8 cellular contexts compared by ENCODE assay signal in genomic region chr19:6271721-6272410, GRCh38. TPM values are rescaled to one million over a fixed set of nuclear protein-coding genes. Genes with fewer than 3 reads are reported as not detected.
DNase-seq lines count a peak whose midpoint lies in the region; ATAC-seq lines count a peak whose summit lies in the region.

No MANE protein-coding gene starts in this region.

- intact Hi-C loops in left colon (cut with DNase I, micrococcal nuclease) = no loop called here

- H3K27me3 Mint-ChIP-seq in activated naive CD4-positive, alpha-beta T cell treated with anti-CD3 and anti-CD28 coated beads, Interleukin-2, amount 10 ng/mL, durations not matched to agents 7 days and 5 days = no peaks in the 10 kb centered on the region

- peak overlapping the region; percentile 9 to 49 (median 40) for H3K4me3 ChIP-seq in subcutaneous abdominal adipose tissue (ENCODE audit: low read depth in 1 of 5, low read length in 5 of 5)

- CTCF ChIA-PET in activated naive CD4-positive, alpha-beta T cell treated with anti-CD3 and anti-CD28 coated beads, Interleukin-2, amount 10 ng/mL, durations not matched to agents 7 days and 5 days (lab: Charles Lee) = interaction anchor here (1.2 to 2.2 kb wide), 3 partner anchors 12 to 53 kb away, joined by 3 to 7 read pairs (median 5); no protein-coding TSS in a partner anchor

- peaks cover 18% of the 10 kb centered on the region for H3K36me3 Mint-ChIP-seq in activated naive CD4-positive, alpha-beta T cell treated with anti-CD3 and anti-CD28 coated beads, Interleukin-2, amount 10 ng/mL, durations not matched to agents 7 days and 5 days

- H3K4me3 Mint-ChIP-seq in activated naive CD4-positive, alpha-beta T cell treated with anti-CD3 and anti-CD28 coated beads, Interleukin-2, amount 10 ng/mL, durations not matched to agents 7 days and 5 days = no peak overlapping the region

- peaks cover 14% of the 10 kb centered on the region for H3K4me1 Mint-ChIP-seq in activated naive CD4-positive, alpha-beta T cell treated with anti-CD3 and anti-CD28 coated beads, Interleukin-2, amount 10 ng/mL, durations not matched to agents 7 days and 5 days

- H3K27ac Mint-ChIP-seq in activated naive CD4-positive, alpha-beta T cell treated with anti-CD3 and anti-CD28 coated beads, Interleukin-2, amount 10 ng/mL, durations not matched to agents 7 days and 5 days = no peak overlapping the region

- H3K9me3 Mint-ChIP-seq in activated naive CD4-positive, alpha-beta T cell treated with anti-CD3 and anti-CD28 coated beads, Interleukin-2, amount 10 ng/mL, durations not matched to agents 7 days and 5 days = no peaks in the 10 kb centered on the region

- no peaks in the 10 kb centered on the region for H3K27me3 ChIP-seq in subcutaneous abdominal adipose tissue (ENCODE audit: control insufficient read depth in 5 of 5, insufficient read depth in 4 of 5, low read length in 5 of 5)

- H3K9me3 ChIP-seq in subcutaneous abdominal adipose tissue (ENCODE audit: control insufficient read depth in 5 of 5, low read length in 5 of 5) = no peaks in the 10 kb centered on the region

- peak; percentile 28 for ATAC-seq in left colon
- ATAC-seq in HG03565 (IDR thresholded peaks at IDR 0.05; ENCODE audit: unreplicated experiment) = no peak
- no peak for ATAC-seq in HG03159 (IDR thresholded peaks at IDR 0.05; ENCODE audit: unreplicated experiment)

- peak overlapping the region in 3 of 5 donors; percentile 53 to 61 (median 54) for H3K9ac ChIP-seq in subcutaneous abdominal adipose tissue (ENCODE audit: low read length in 5 of 5)

- DNase-seq in NCI-H1105 (lab: John Stamatoyannopoulos, UW) = peak; percentile 73
- DNase-seq in cerebellar cortex (ENCODE audit: low spot score) = peak; percentile 85
- peak; percentile 59 to 75 for DNase-seq in left colon
- no peak for DNase-seq in activated CD4-positive, alpha-beta T cell treated with anti-CD3 and anti-CD28 coated beads for 1 hour
- DNase-seq in activated naive CD4-positive, alpha-beta T cell treated with anti-CD3 and anti-CD28 coated beads, Interleukin-2, amount 10 ng/mL, durations not matched to agents 7 days and 5 days = no peak

- H3K4me1 ChIP-seq in subcutaneous abdominal adipose tissue (ENCODE audit: control insufficient read depth in 5 of 5, insufficient read depth in 5 of 5, low read length in 5 of 5) = peaks cover 12 to 65% (median 63%) of the 10 kb centered on the region in 5 donors

- peak overlapping the region; percentile 88 for H3K27ac ChIP-seq in subcutaneous abdominal adipose tissue (ENCODE audit: low read depth, low read length)

- peaks cover 0 to 32% (median 30%) of the 10 kb centered on the region in 5 donors for H3K36me3 ChIP-seq in subcutaneous abdominal adipose tissue (ENCODE audit: control insufficient read depth in 5 of 5, insufficient read depth in 5 of 5, low read length in 5 of 5)

RNA-seq across cellular contexts. Expression of gene MLLT1, which starts 7.9 kb away (rescaled TPM):
- total RNA-seq in left colon = 10 to 100 TPM; 28.3 to 37.2 TPM

Comparison
In these comparisons a context has a peak if more than half of its experiments do, and no peak if none do; other contexts are left out.
1. DNase-seq: peak in NCI-H1105 (single experiment), cerebellar cortex (single experiment) and left colon (2 of 2); none in activated CD4-positive, alpha-beta T cell treated with anti-CD3 and anti-CD28 coated beads for 1 hour (single experiment) and activated naive CD4-positive, alpha-beta T cell treated with anti-CD3 and anti-CD28 coated beads, Interleukin-2, amount 10 ng/mL, durations not matched to agents 7 days and 5 days (single experiment).